Comparison of ENCODE assay signal across 15 cellular contexts in the genomic region with DNA sequence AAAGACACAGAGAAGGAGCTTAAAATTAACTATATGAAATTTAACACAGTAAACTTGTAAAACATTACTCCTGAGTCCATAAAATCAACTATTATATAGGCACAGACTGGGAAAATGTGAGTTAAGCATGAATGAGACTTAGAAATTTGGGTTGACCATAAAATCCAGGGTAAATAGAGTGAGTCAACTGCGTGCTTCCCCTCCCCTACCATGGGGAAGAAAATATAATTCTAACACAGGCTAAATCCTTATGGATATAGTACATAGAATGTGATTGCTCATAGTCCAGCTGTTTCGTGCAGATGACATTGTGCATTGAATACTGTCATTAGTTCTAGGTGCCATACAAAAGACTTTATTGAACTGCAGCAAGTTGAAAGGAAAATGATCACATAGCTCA. TPM values are rescaled to one million over a fixed set of nuclear protein-coding genes. Genes with fewer than 3 reads are reported as not detected.
DNase-seq lines count a peak whose midpoint lies in the region; ATAC-seq and TF ChIP-seq lines count a peak whose summit lies in the region.
"Had no signal": no experiment of that assay in that cellular context is flagged by ENCODE, and none has a peak within 500 bp of the region (broad histone marks: within the 10 kb centered on the region; RNA-seq: fewer than 3 reads in every experiment).

No MANE protein-coding gene starts in this region.

- H3K36me3 ChIP-seq in Panc1 (ENCODE audit: control insufficient read depth, insufficient read depth, low read length), result peaks cover 6% of the 10 kb centered on the region; the same call in 1 of the 2 replicates
- H3K36me3 ChIP-seq in suprapubic skin, result peaks cover 4% of the 10 kb centered on the region
- H3K36me3 ChIP-seq in esophagus muscularis mucosa, result peaks cover 11 to 53% (median 36%) of the 10 kb centered on the region in 4 donors

- DNase-seq in DMS53 (lab: John Stamatoyannopoulos, UW) (peak; percentile 45), DMS53 treated with DMSO at 0.1 percent for 48 hours (lab: John Stamatoyannopoulos, UW; ENCODE audit: unreplicated experiment) (no peak), Panc1 (ENCODE audit: low read depth, low spot score) (no peak), kidney tubule cell (ENCODE audit: low spot score) (peak; percentile 14), suprapubic skin (ENCODE audit: low spot score in 2 of 2) (no peak), esophagus muscularis mucosa (ENCODE audit: extremely low spot score) (no peak), DMS79 treated with DMSO at 0.1 percent for 48 hours (lab: John Stamatoyannopoulos, UW) (no peak)
- no peak for DNase-seq in stimulated activated CD4-positive, alpha-beta T cell treated with anti-CD3 and anti-CD28 coated beads, Interleukin-2, amount 100 ng/mL, for 48 hours
- DNase-seq: CD8-positive, alpha-beta T cell; COR-L47; DMS79; GF-D8; HCEC 1CT; KBM-7 had no signal

- CTCF ChIA-PET in Panc1 (lab: Charles Lee), result no interaction called here

- no peak overlapping the region for H3K4me3 ChIP-seq in Panc1 (ENCODE audit: low read depth in 2 of 2, low read length in 2 of 2)
- H3K4me3 ChIP-seq in suprapubic skin, result no peak overlapping the region
- no peak overlapping the region for H3K4me3 ChIP-seq in esophagus muscularis mucosa

- H3K4me1 ChIP-seq in Panc1 (ENCODE audit: control insufficient read depth, insufficient read depth, low read length), result no peaks in the 10 kb centered on the region; the same call in 1 of the 2 replicates
- H3K4me1 ChIP-seq in suprapubic skin, result no peaks in the 10 kb centered on the region
- no peaks in the 10 kb centered on the region for H3K4me1 ChIP-seq in esophagus muscularis mucosa

- BruUV-seq in Panc1 (replicated peaks; lab: Mats Ljungman, UMichigan), result no TSS peak

- intact Hi-C loops in Panc1 (cut with micrococcal nuclease; ENCODE audit: unreplicated experiment) (no loop called here), esophagus muscularis mucosa (cut with DNase I) (no loop called here)

- H3K27ac ChIP-seq in Panc1 (ENCODE audit: low read length), result no peak overlapping the region
- H3K27ac ChIP-seq in suprapubic skin, result no peak overlapping the region
- H3K27ac ChIP-seq in esophagus muscularis mucosa (replicated peaks in 1 of 4), result no peak overlapping the region
- H3K27ac ChIP-seq: 22Rv1 had no signal

- 0 out of 2 replicates have a peak, but pooled peaks have one; percentile 62 for ATAC-seq in Panc1
- ATAC-seq: CD8-positive, alpha-beta T cell had no signal

- TF ChIP-seq POLR2A in suprapubic skin (IDR thresholded peaks at IDR 0.05), result no peak
- no peak for TF ChIP-seq POLR2A in esophagus muscularis mucosa (IDR thresholded peaks at IDR 0.05; ENCODE audit: low read depth)

- TF ChIP-seq CTCF in Panc1 (IDR thresholded peaks at IDR 0.05) (no peak), suprapubic skin (IDR thresholded peaks at IDR 0.05) (no peak), esophagus muscularis mucosa (IDR thresholded peaks at IDR 0.05) (no peak)

- TF ChIP-seq EP300 in suprapubic skin (IDR thresholded peaks at IDR 0.05) (no peak), esophagus muscularis mucosa (IDR thresholded peaks at IDR 0.05) (no peak)

- H3K27me3 ChIP-seq in Panc1 (ENCODE audit: control insufficient read depth, insufficient read depth, low read length) (no peaks in the 10 kb centered on the region), suprapubic skin (no peaks in the 10 kb centered on the region), esophagus muscularis mucosa (no peaks in the 10 kb centered on the region)

- POLR2A ChIA-PET in Panc1 (lab: Charles Lee), result no interaction called here

- WGBS in suprapubic skin, result 91% methylated on average over 2 of the region's 2 CpGs
- WGBS in esophagus muscularis mucosa, result 90% methylated on average over 2 of the region's 2 CpGs

- in situ Hi-C loops in Panc1 (cut with HindIII; ENCODE audit: low pct_unique_long_range_greater_than_20kb, low sequenced_read_pairs), result no loop called here

- H3K9me3 ChIP-seq in Panc1 (ENCODE audit: control insufficient read depth, insufficient read depth, low read depth, low read length), result no peaks in the 10 kb centered on the region
- no peaks in the 10 kb centered on the region for H3K9me3 ChIP-seq in suprapubic skin
- H3K9me3 ChIP-seq in esophagus muscularis mucosa, result no peaks in the 10 kb centered on the region

RNA-seq across cellular contexts. Expression of gene KLHL5, which starts 42.2 kb away (rescaled TPM):
- total RNA-seq in Panc1 (2021; ENCODE audit: unreplicated experiment) (128 TPM), suprapubic skin (10 to 100 TPM in 1 of 4 donors, 1 to 10 TPM in 3; 5.1 to 13.2 (median 8.3) TPM), esophagus muscularis mucosa (100 to 1,000 TPM in 3 of 4 donors, 10 to 100 TPM in 1; 92.7 to 187 (median 111) TPM)
- 107 TPM for polyA plus RNA-seq in Panc1 (2012; ENCODE audit: insufficient read length)

Comparison
In these comparisons a context has a peak if more than half of its experiments do, and no peak if none do; other contexts are left out.
1. DNase-seq: peak in DMS53 (single experiment) and kidney tubule cell (single experiment); none in DMS53 treated with DMSO at 0.1 percent for 48 hours (single experiment), Panc1 (single experiment), suprapubic skin (0 of 2), esophagus muscularis mucosa (single experiment), stimulated activated CD4-positive, alpha-beta T cell treated with anti-CD3 and anti-CD28 coated beads, Interleukin-2, amount 100 ng/mL, for 48 hours (0 of 2) and DMS79 treated with DMSO at 0.1 percent for 48 hours (single experiment).